Comparison of ENCODE assay signal across 20 cellular contexts in genomic region chr15:60922736-60923135, GRCh38.
DNase-seq lines count a peak whose midpoint lies in the region; ATAC-seq, FAIRE-seq and TF ChIP-seq lines count a peak whose summit lies in the region.
"Had no signal": no experiment of that assay in that cellular context is flagged by ENCODE, and none has a peak within 500 bp of the region (broad histone marks: within the 10 kb centered on the region; RNA-seq: fewer than 3 reads in every experiment).

No MANE protein-coding gene starts in this region.

- intact Hi-C loops in GM12878 (cut with micrococcal nuclease; ENCODE audit: unreplicated experiment) (no loop called here), PC-9 (cut with micrococcal nuclease; ENCODE audit: unreplicated experiment) (no loop called here)

- no peak for TF ChIP-seq RAD21 in GM12878 (IDR thresholded peaks at IDR 0.05; ENCODE audit: insufficient read depth, low read depth, low read length)

- 65% methylated on average over 3 of the region's 3 CpGs for WGBS in GM12878 (ENCODE audit: insufficient coverage, insufficient replicate concordance, low lambda C conversion rate, missing lambda C conversion rate)

- POLR2A ChIA-PET in GM12878 (lab: Charles Lee) (no interaction called here), PC-9 (lab: Charles Lee; ENCODE audit: unreplicated experiment) (no interaction called here)

- SMC1A ChIA-PET in GM12878 (lab: Charles Lee; ENCODE audit: uncharacterized antibody, unreplicated experiment): no interaction called here

- H3F3A ChIP-seq in PC-9 (ENCODE audit: insufficient read depth, low read depth): peaks cover 5% of the 10 kb centered on the region; the same call in 1 of the 2 replicates

- H3K27ac Mint-ChIP-seq in effector memory CD8-positive, alpha-beta T cell: peak overlapping the region in 1 of 2 donors; percentile 25
- H3K27ac Mint-ChIP-seq in natural killer cell treated with Interleukin-12 subunit alpha and Interleukin-12 subunit beta and Interleukin-15 and Interleukin-18, amount 100 ng/mL, for 72 hours: peak overlapping the region in 1 of 2 donors; percentile 53
- H3K27ac Mint-ChIP-seq: B cell; CD4-positive, alpha-beta T cell; CD8-positive, alpha-beta T cell had no signal

- H3K4me3 Mint-ChIP-seq in effector memory CD8-positive, alpha-beta T cell: no peak overlapping the region
- H3K4me3 Mint-ChIP-seq in natural killer cell treated with Interleukin-12 subunit alpha and Interleukin-12 subunit beta and Interleukin-15 and Interleukin-18, amount 100 ng/mL, for 72 hours: peak overlapping the region; percentile 28
- H3K4me3 Mint-ChIP-seq: B cell; CD4-positive, alpha-beta T cell; CD8-positive, alpha-beta T cell had no signal

- H3K36me3 ChIP-seq in GM12878 (ENCODE audit: control insufficient read depth in 2 of 2, insufficient read depth in 2 of 2, low read length in 1 of 2) (no peaks in the 10 kb centered on the region), PC-9 (ENCODE audit: low read depth) (no peaks in the 10 kb centered on the region)
- H3K36me3 ChIP-seq: BLaER1 treated with 17β-estradiol and CSF1 and Interleukin-3, amounts not matched to agents 10 nM and 100 nM had no signal

- no peak for TF ChIP-seq POLR2A in GM12878 (IDR thresholded peaks at IDR 0.05; ENCODE audit: low read depth, low read length)

- no peak overlapping the region for H3K4me2 ChIP-seq in GM12878 (ENCODE audit: control insufficient read depth, insufficient read depth)
- H3K4me2 ChIP-seq in PC-9: no peak overlapping the region
- H3K4me2 ChIP-seq: A549; BLaER1 treated with 17β-estradiol and CSF1 and Interleukin-3, amounts not matched to agents 10 nM and 100 nM had no signal

- H3K9me3 Mint-ChIP-seq in effector memory CD8-positive, alpha-beta T cell: no peaks in the 10 kb centered on the region
- peaks cover 4% of the 10 kb centered on the region for H3K9me3 Mint-ChIP-seq in natural killer cell treated with Interleukin-12 subunit alpha and Interleukin-12 subunit beta and Interleukin-15 and Interleukin-18, amount 100 ng/mL, for 72 hours
- H3K9me3 Mint-ChIP-seq: CD4-positive, alpha-beta T cell; CD8-positive, alpha-beta T cell had no signal

- BruUV-seq in GM12878 (replicated peaks; lab: Mats Ljungman, UMichigan) (no TSS peak), PC-9 (replicated peaks; lab: Mats Ljungman, UMichigan) (no TSS peak)

- no peaks in the 10 kb centered on the region for H4K20me1 ChIP-seq in GM12878 (ENCODE audit: control insufficient read depth, insufficient read depth)
- H4K20me1 ChIP-seq in PC-9 (ENCODE audit: insufficient read depth): no peaks in the 10 kb centered on the region
- H4K20me1 ChIP-seq: BLaER1 treated with 17β-estradiol and CSF1 and Interleukin-3, amounts not matched to agents 10 nM and 100 nM had no signal

- no peak for ATAC-seq in GM12878
- ATAC-seq in effector memory CD8-positive, alpha-beta T cell (replicated peaks): peak; percentile 53
- ATAC-seq in natural killer cell treated with Interleukin-12 subunit alpha and Interleukin-12 subunit beta and Interleukin-15 and Interleukin-18, amount 100 ng/mL, for 72 hours: peak; percentile 58 to 61
- ATAC-seq: A549; CD8-positive, alpha-beta T cell had no signal

- CTCF ChIA-PET in GM12878 (lab: Yijun Ruan, JAX): no interaction called here
- CTCF ChIA-PET in PC-9 (lab: Charles Lee): no interaction called here

- H2AFZ ChIP-seq in GM12878 (ENCODE audit: control insufficient read depth, low read depth, low read length) (no peak overlapping the region), PC-9 (no peak overlapping the region)

- peaks cover 0 to 9% of the 10 kb centered on the region in 2 donors for H3K4me1 Mint-ChIP-seq in effector memory CD8-positive, alpha-beta T cell (ENCODE audit: low read depth in 2 of 2)
- peaks cover 17% of the 10 kb centered on the region in 2 donors for H3K4me1 Mint-ChIP-seq in natural killer cell treated with Interleukin-12 subunit alpha and Interleukin-12 subunit beta and Interleukin-15 and Interleukin-18, amount 100 ng/mL, for 72 hours (ENCODE audit: low read depth in 2 of 2)
- H3K4me1 Mint-ChIP-seq: B cell had no signal

- no peak overlapping the region for H3K9ac ChIP-seq in GM12878 (ENCODE audit: control insufficient read depth, insufficient read depth, low read length)
- H3K9ac ChIP-seq: BLaER1 treated with 17β-estradiol and CSF1 and Interleukin-3, amounts not matched to agents 10 nM and 100 nM had no signal

- no peaks in the 10 kb centered on the region for H3K9me2 ChIP-seq in PC-9 (ENCODE audit: insufficient read depth)

- DNase-seq in GM12878 (ENCODE audit: low read depth, low spot score) (no peak), SW480 (ENCODE audit: low spot score) (no peak), GM20000 (ENCODE audit: low spot score) (no peak), PC-9 (no peak)
- DNase-seq in effector memory CD8-positive, alpha-beta T cell: no peak
- no peak for DNase-seq in natural killer cell treated with Interleukin-12 subunit alpha and Interleukin-12 subunit beta and Interleukin-15 and Interleukin-18, amount 100 ng/mL, for 72 hours (ENCODE audit: low spot score)
- DNase-seq: AML-193; Caco-2; Calu3; CD4-positive, alpha-beta T cell; CD8-positive, alpha-beta T cell; DMS79 treated with DMSO at 0.1 percent for 48 hours had no signal

- no peaks in the 10 kb centered on the region for H3K79me2 ChIP-seq in GM12878 (ENCODE audit: control insufficient read depth, insufficient read depth, low read length)
- H3K79me2 ChIP-seq in PC-9 (ENCODE audit: low read depth): no peaks in the 10 kb centered on the region

- H3K27ac ChIP-seq in GM12878 (ENCODE audit: control insufficient read depth, insufficient read depth) (no peak overlapping the region), PC-9 (no peak overlapping the region)
- H3K27ac ChIP-seq: 22Rv1; A549; BLaER1 treated with 17β-estradiol and CSF1 and Interleukin-3, amounts not matched to agents 10 nM and 100 nM; C4-2B had no signal

- H3K4me1 ChIP-seq in GM12878 (ENCODE audit: control insufficient read depth, insufficient read depth, low read length): no peaks in the 10 kb centered on the region
- peaks cover 18% of the 10 kb centered on the region for H3K4me1 ChIP-seq in PC-9 (replicated peaks; ENCODE audit: insufficient read depth)
- H3K4me1 ChIP-seq: A549 had no signal

- RAD21 ChIA-PET in GM12878 (lab: Charles Lee; ENCODE audit: unreplicated experiment): no interaction called here

- no peak overlapping the region for H3K4me3 ChIP-seq in GM12878
- H3K4me3 ChIP-seq in PC-9: no peak overlapping the region
- H3K4me3 ChIP-seq: A549; BLaER1 treated with 17β-estradiol and CSF1 and Interleukin-3, amounts not matched to agents 10 nM and 100 nM had no signal

- H3K27me3 ChIP-seq in GM12878 (replicated peaks in 1 of 2; ENCODE audit: control insufficient read depth in 2 of 2, insufficient read depth in 2 of 2, low read length in 1 of 2) (no peaks in the 10 kb centered on the region), PC-9 (ENCODE audit: insufficient read depth, low read depth) (no peaks in the 10 kb centered on the region)
- H3K27me3 ChIP-seq: BLaER1 treated with 17β-estradiol and CSF1 and Interleukin-3, amounts not matched to agents 10 nM and 100 nM had no signal

- no peaks in the 10 kb centered on the region for H3K36me3 Mint-ChIP-seq in effector memory CD8-positive, alpha-beta T cell (ENCODE audit: insufficient read depth)
- no peaks in the 10 kb centered on the region for H3K36me3 Mint-ChIP-seq in natural killer cell treated with Interleukin-12 subunit alpha and Interleukin-12 subunit beta and Interleukin-15 and Interleukin-18, amount 100 ng/mL, for 72 hours
- H3K36me3 Mint-ChIP-seq: CD8-positive, alpha-beta T cell had no signal

- FAIRE-seq in GM12878 (lab: Jason Lieb, UNC): peak; percentile 13
- FAIRE-seq: A549, D721Med, G401.6, GM19239 had no signal

- in situ Hi-C loops in GM12878 (cut with MboI): loop anchor here (5.0 to 10.0 kb wide), 2 partner anchors 410 to 568 kb away; no protein-coding TSS in a partner anchor

- no peak for TF ChIP-seq EP300 in GM12878 (IDR thresholded peaks at IDR 0.05; ENCODE audit: borderline replicate concordance in 1 of 2, control insufficient read depth in 1 of 2, low read depth in 2 of 2, low read length in 2 of 2)

- H3K9me3 ChIP-seq in GM12878 (replicated peaks; ENCODE audit: control insufficient read depth, insufficient read depth, low read length) (no peaks in the 10 kb centered on the region), PC-9 (ENCODE audit: insufficient read depth, low read depth) (no peaks in the 10 kb centered on the region)
- H3K9me3 ChIP-seq: A549; BLaER1 treated with 17β-estradiol and CSF1 and Interleukin-3, amounts not matched to agents 10 nM and 100 nM; Caco-2 had no signal

- TF ChIP-seq CTCF in GM12878 (IDR thresholded peaks at IDR 0.05 in 2 of 3, conservative IDR thresholded peaks at IDR 0.05 in 1 of 3; ENCODE audit: control insufficient read depth in 2 of 3, extremely low read depth in 1 of 3, insufficient read depth in 1 of 3, low read depth in 3 of 3, low read length in 3 of 3) (no peak), GM20000 (IDR thresholded peaks at IDR 0.05; ENCODE audit: extremely low read depth, missing control alignments) (no peak), PC-9 (conservative IDR thresholded peaks at IDR 0.05) (no peak)

- peaks cover 5 to 12% of the 10 kb centered on the region in 2 donors for H3K27me3 Mint-ChIP-seq in effector memory CD8-positive, alpha-beta T cell
- H3K27me3 Mint-ChIP-seq in natural killer cell treated with Interleukin-12 subunit alpha and Interleukin-12 subunit beta and Interleukin-15 and Interleukin-18, amount 100 ng/mL, for 72 hours: peaks cover 0 to 2% of the 10 kb centered on the region in 2 donors
- H3K27me3 Mint-ChIP-seq: CD4-positive, alpha-beta T cell had no signal

TF ChIP-seq in GM12878, 131 proteins besides CTCF, POLR2A, EP300 and RAD21 (continues in another document):
- no peak for TF ChIP-seq ZBTB4 (CRISPR knock-in tag; IDR thresholded peaks at IDR 0.05)
